4 cellular contexts compared by ENCODE assay signal in the genomic region with DNA sequence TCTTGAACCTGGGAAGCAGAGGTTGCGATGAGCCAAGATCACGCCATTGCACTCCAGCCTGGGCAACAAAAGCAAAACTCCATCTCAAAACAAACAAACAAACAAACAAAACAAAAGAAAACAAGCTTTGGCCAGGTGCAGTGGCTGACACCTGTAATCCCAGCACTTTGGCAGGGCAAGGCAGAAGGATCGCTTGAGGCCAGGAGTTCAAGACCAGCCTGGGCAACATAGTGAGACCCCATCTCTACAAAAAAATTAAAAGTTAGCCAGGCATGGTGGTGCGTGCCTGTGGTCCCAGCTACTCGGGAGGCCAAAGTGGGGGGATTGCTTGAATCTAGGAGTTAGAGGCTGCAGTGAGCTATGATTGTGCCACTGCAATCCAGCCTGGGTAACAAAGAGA.
DNase-seq lines count a peak whose midpoint lies in the region; ATAC-seq, FAIRE-seq and TF ChIP-seq lines count a peak whose summit lies in the region.
"Not testable (repeated sequence)": the region's sequence is repeated elsewhere in the genome, so short reads cannot be mapped to it uniquely, and the experiment has no call there.

No MANE protein-coding gene starts in this region.

- not testable (repeated sequence) for TF ChIP-seq CTCF in HEK293 (tag by site-specific recombination; IDR thresholded peaks at IDR 0.05); WTC11 (IDR thresholded peaks at IDR 0.05); K562 (IDR thresholded peaks at IDR 0.05 in 2 of 3, conservative IDR thresholded peaks at IDR 0.05 in 1 of 3; ENCODE audit: insufficient read depth in 2 of 3, low read depth in 1 of 3, low read length in 3 of 3); HepG2 (CRISPR knock-in tag; IDR thresholded peaks at IDR 0.05)

- not testable (repeated sequence) for H3K27me3 Mint-ChIP-seq in WTC11 (ENCODE audit: low read depth)

- not testable (repeated sequence) for H3K27ac Mint-ChIP-seq in WTC11

- 40% methylated on average over 5 of the region's 5 CpGs for WGBS in K562 (ENCODE audit: insufficient coverage, low coverage, missing lambda C conversion rate)
- 84% methylated on average over 5 of the region's 5 CpGs for WGBS in HepG2 (ENCODE audit: low lambda C conversion rate)

- TF ChIP-seq RAD21 in K562 (CRISPR knock-in tag; conservative IDR thresholded peaks at IDR 0.05 in 1 of 2, IDR thresholded peaks at IDR 0.05 in 1 of 2); HepG2 (CRISPR knock-in tag; IDR thresholded peaks at IDR 0.05): not testable (repeated sequence)

- not testable (repeated sequence) for H3K4me1 ChIP-seq in HEK293 (ENCODE audit: control insufficient read depth, insufficient read depth, low read length)
- H3K4me1 ChIP-seq in K562 (replicated peaks in 1 of 2; ENCODE audit: control insufficient read depth in 2 of 2, insufficient read depth in 2 of 2, low read length in 2 of 2), result peaks cover 12 to 29% of the 10 kb centered on the region in 2 experiments
- peaks cover 50% of the 10 kb centered on the region for H3K4me1 ChIP-seq in HepG2 (ENCODE audit: insufficient read depth, low read length)

- H3K4me2 ChIP-seq in K562 (ENCODE audit: insufficient read depth, low read length); HepG2 (ENCODE audit: low read depth, low read length): not testable (repeated sequence)

- not testable (repeated sequence) for TF ChIP-seq POLR2A in K562 (conservative IDR thresholded peaks at IDR 0.05); HepG2 (IDR thresholded peaks at IDR 0.05; ENCODE audit: insufficient read depth in 1 of 2, low read depth in 2 of 2, low read length in 2 of 2)

- FAIRE-seq in K562 (lab: Jason Lieb, UNC); HepG2 (lab: Jason Lieb, UNC): not testable (repeated sequence)

- not testable (repeated sequence) for H2AFZ ChIP-seq in K562 (ENCODE audit: low read depth, low read length); HepG2 (ENCODE audit: low read length)

- H3K9me3 Mint-ChIP-seq in WTC11, result not testable (repeated sequence)

- ATAC-seq in WTC11, K562, HepG2: not testable (repeated sequence)

- not testable (repeated sequence) for H3K9ac ChIP-seq in K562 (ENCODE audit: insufficient read depth in 1 of 2, low read depth in 2 of 2, low read length in 2 of 2); HepG2 (ENCODE audit: insufficient read depth, low read depth, low read length)

- H3K9me3 ChIP-seq in HEK293 (ENCODE audit: control insufficient read depth, insufficient read depth, low read depth, low read length); K562 (replicated peaks; ENCODE audit: control insufficient read depth, insufficient read depth, low read depth, low read length); HepG2 (ENCODE audit: low read length): not testable (repeated sequence)

- H3K36me3 Mint-ChIP-seq in WTC11, result not testable (repeated sequence)

- not testable (repeated sequence) for BruUV-seq in K562 (replicated peaks; lab: Mats Ljungman, UMichigan); HepG2 (replicated peaks; lab: Mats Ljungman, UMichigan)

- POLR2A ChIA-PET in HEK293 (lab: Yijun Ruan, JAX); WTC11 (lab: Charles Lee); K562 (lab: Yijun Ruan, JAX); HepG2 (lab: Yijun Ruan, JAX): not testable (repeated sequence)

- H3K4me3 Mint-ChIP-seq in WTC11, result not testable (repeated sequence)

- H3K4me1 Mint-ChIP-seq in WTC11, result not testable (repeated sequence)

- H3K36me3 ChIP-seq in HEK293 (ENCODE audit: control insufficient read depth in 2 of 2, insufficient read depth in 1 of 2, low read length in 2 of 2); K562 (ENCODE audit: control insufficient read depth, insufficient read depth, low read length); HepG2 (replicated peaks in 1 of 2; ENCODE audit: control insufficient read depth in 1 of 2, insufficient read depth in 2 of 2, low read length in 2 of 2): not testable (repeated sequence)

- intact Hi-C loops in K562 (cut with micrococcal nuclease); HepG2 (cut with micrococcal nuclease; ENCODE audit: unreplicated experiment): not testable (repeated sequence)

- H3K9me1 ChIP-seq in K562 (ENCODE audit: control insufficient read depth, insufficient read depth, low read length), result not testable (repeated sequence)

- not testable (repeated sequence) for H3K4me3 ChIP-seq in HEK293 (ENCODE audit: low read depth, low read length); K562; HepG2 (replicated peaks in 1 of 3; ENCODE audit: insufficient read depth in 1 of 3, low read depth in 2 of 3, low read length in 3 of 3)

- CTCF ChIA-PET in HEK293 (lab: Yijun Ruan, JAX) (interaction anchor here (0.8 to 4.1 kb wide), 4 partner anchors 9 to 16 kb away, joined by 4 to 20 read pairs (median 7); no protein-coding TSS in a partner anchor), WTC11 (lab: Charles Lee) (interaction anchor here (0.7 to 1.7 kb wide), 2 partner anchors 18 to 64 kb away, joined by 3 read pairs; no protein-coding TSS in a partner anchor)
- CTCF ChIA-PET in K562 (lab: Yijun Ruan, JAX; ENCODE audit: low intra/inter-chr PET ratio); HepG2 (lab: Yijun Ruan, JAX; ENCODE audit: low intra/inter-chr PET ratio, low total read pairs): not testable (repeated sequence)

- DNase-seq in WTC11 (ENCODE audit: low spot score); K562 (ENCODE audit: extremely low read depth in 1 of 4, low spot score in 3 of 4); HepG2 (ENCODE audit: low spot score): not testable (repeated sequence)

- not testable (repeated sequence) for H4K20me1 ChIP-seq in K562 (replicated peaks; ENCODE audit: control insufficient read depth, insufficient read depth, low read length); HepG2 (ENCODE audit: insufficient read depth, low read length)

- not testable (repeated sequence) for H3K79me2 ChIP-seq in K562 (ENCODE audit: control insufficient read depth, insufficient read depth, low read length); HepG2 (ENCODE audit: insufficient read depth, low read length)

- not testable (repeated sequence) for TF ChIP-seq EP300 in K562 (IDR thresholded peaks at IDR 0.05; ENCODE audit: low read length); HepG2 (IDR thresholded peaks at IDR 0.05; ENCODE audit: low read depth in 2 of 2, low read length in 2 of 2); HepG2 (CRISPR knock-in tag; IDR thresholded peaks at IDR 0.05; ENCODE audit: borderline replicate concordance)

- peaks cover 11 to 21% of the 10 kb centered on the region in 2 experiments for H3K27me3 ChIP-seq in K562 (ENCODE audit: control insufficient read depth in 2 of 2, insufficient read depth in 2 of 2, low read length in 2 of 2)
- H3K27me3 ChIP-seq in HepG2 (ENCODE audit: control insufficient read depth in 1 of 2, insufficient read depth in 2 of 2, low read length in 2 of 2), result peaks cover 1 to 23% of the 10 kb centered on the region in 2 experiments; a peak in 3 of 5 replicates

- in situ Hi-C loops in K562 (cut with MboI); HepG2 (cut with HindIII; ENCODE audit: extremely low pct_ligation_motif_present, low pct_unique_long_range_greater_than_20kb): not testable (repeated sequence)

- H3K27ac ChIP-seq in HEK293 (ENCODE audit: extremely low read depth, low read depth, low read length); K562 (ENCODE audit: extremely low read depth, low read depth, low read length); HepG2 (ENCODE audit: extremely low read length, insufficient read depth, low read length): not testable (repeated sequence)

TF ChIP-seq in HEK293, 187 proteins besides CTCF, POLR2A, EP300 and RAD21:
- peak; percentile 98 for TF ChIP-seq ZNF121 (tag by site-specific recombination; IDR thresholded peaks at IDR 0.05)

TF ChIP-seq in WTC11, 78 proteins besides CTCF, POLR2A, EP300 and RAD21:
- TF ChIP-seq ZNF121 (CRISPR knock-in tag; IDR thresholded peaks at IDR 0.05), result peak; percentile 40; the same call in 1 of the 2 replicates

TF ChIP-seq in K562, 482 proteins besides CTCF, POLR2A, EP300 and RAD21:
- peak; percentile 90 for TF ChIP-seq ZNF121 (CRISPR knock-in tag; conservative IDR thresholded peaks at IDR 0.05)
- peak; percentile 72 for TF ChIP-seq BCOR (IDR thresholded peaks at IDR 0.05)

TF ChIP-seq in HepG2, 621 proteins besides CTCF, POLR2A, EP300 and RAD21:
- peak; percentile 68; the same call in 1 of the 2 replicates for TF ChIP-seq ZNF121 (CRISPR knock-in tag; IDR thresholded peaks at IDR 0.05)
